Comparison of ENCODE assay signal across 7 cellular contexts in genomic region chr1:55808263-55808662, GRCh38.
"Had no signal": no experiment of that assay in that cellular context is flagged by ENCODE, and none has a peak within 500 bp of the region (broad histone marks: within the 10 kb centered on the region; RNA-seq: fewer than 3 reads in every experiment).

No MANE protein-coding gene starts in this region.

- H3K27ac Mint-ChIP-seq: IgD-negative memory B cell had no signal

- DNase-seq: IMR-90, KBM-7, KG1 had no signal

- H3K27ac ChIP-seq: HL-60 had no signal

- H3K4me3 ChIP-seq: K562 had no signal

- H3K36me3 Mint-ChIP-seq: IgD-negative memory B cell had no signal

- H3K4me3 Mint-ChIP-seq: IgD-negative memory B cell had no signal

- ATAC-seq: HepG2, K562 had no signal

- H3K4me1 Mint-ChIP-seq: IgD-negative memory B cell had no signal
